Comparison of ENCODE assay signal across 1 cellular context in the genomic region with DNA sequence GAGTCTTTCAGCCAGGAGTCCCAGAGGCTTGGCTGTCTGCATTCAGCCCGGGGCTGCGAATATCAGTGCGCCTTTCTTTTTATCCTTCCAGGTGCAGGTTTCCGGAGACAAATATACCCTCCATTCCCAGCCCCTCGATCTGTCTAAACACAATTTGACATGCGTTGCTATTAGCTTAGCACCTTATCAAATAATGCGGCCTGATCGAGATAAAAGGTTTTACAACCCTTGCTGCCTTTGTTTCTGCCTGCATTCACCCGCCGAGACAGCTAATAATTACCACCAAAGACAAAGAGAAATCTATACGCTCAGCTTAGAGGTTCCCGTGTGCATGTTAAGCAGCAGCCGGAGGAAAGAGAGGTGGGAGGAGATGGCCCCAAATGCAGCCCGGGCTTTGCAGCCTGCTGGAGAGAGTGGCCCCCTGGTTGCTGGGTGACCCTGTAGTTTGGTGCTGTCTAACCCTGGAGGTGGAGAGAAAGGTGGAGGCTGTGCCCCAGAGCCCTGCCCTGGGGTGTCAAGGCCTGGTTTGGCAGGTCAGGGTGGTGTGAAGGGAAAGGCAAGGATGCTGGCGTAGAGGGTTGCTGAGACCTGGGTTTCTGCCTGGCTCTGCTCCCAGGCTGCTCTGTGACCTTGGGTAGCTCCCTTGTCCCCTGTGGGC.
TF ChIP-seq lines count a peak whose summit lies in the region.

No MANE protein-coding gene starts in this region.

TF ChIP-seq in GM23338, 12 proteins besides CTCF, POLR2A, EP300 and RAD21 (continued from another document):
- TF ChIP-seq STAT1 (IDR thresholded peaks at IDR 0.05; ENCODE audit: unreplicated experiment) (no peak), ZNF114 (CRISPR knock-in tag; IDR thresholded peaks at IDR 0.05) (no peak), JUNB (IDR thresholded peaks at IDR 0.05; ENCODE audit: unreplicated experiment) (no peak), ZNF331 (CRISPR knock-in tag; IDR thresholded peaks at IDR 0.05; ENCODE audit: low read depth) (no peak), POLR2AphosphoS5 (IDR thresholded peaks at IDR 0.05; ENCODE audit: low read depth) (no peak)
- TF ChIP-seq, protein P1, sequence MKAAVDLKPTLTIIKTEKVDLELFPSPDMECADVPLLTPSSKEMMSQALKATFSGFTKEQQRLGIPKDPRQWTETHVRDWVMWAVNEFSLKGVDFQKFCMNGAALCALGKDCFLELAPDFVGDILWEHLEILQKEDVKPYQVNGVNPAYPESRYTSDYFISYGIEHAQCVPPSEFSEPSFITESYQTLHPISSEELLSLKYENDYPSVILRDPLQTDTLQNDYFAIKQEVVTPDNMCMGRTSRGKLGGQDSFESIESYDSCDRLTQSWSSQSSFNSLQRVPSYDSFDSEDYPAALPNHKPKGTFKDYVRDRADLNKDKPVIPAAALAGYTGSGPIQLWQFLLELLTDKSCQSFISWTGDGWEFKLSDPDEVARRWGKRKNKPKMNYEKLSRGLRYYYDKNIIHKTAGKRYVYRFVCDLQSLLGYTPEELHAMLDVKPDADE (IDR thresholded peaks at IDR 0.05): no peak
- TF ChIP-seq, protein P2, sequence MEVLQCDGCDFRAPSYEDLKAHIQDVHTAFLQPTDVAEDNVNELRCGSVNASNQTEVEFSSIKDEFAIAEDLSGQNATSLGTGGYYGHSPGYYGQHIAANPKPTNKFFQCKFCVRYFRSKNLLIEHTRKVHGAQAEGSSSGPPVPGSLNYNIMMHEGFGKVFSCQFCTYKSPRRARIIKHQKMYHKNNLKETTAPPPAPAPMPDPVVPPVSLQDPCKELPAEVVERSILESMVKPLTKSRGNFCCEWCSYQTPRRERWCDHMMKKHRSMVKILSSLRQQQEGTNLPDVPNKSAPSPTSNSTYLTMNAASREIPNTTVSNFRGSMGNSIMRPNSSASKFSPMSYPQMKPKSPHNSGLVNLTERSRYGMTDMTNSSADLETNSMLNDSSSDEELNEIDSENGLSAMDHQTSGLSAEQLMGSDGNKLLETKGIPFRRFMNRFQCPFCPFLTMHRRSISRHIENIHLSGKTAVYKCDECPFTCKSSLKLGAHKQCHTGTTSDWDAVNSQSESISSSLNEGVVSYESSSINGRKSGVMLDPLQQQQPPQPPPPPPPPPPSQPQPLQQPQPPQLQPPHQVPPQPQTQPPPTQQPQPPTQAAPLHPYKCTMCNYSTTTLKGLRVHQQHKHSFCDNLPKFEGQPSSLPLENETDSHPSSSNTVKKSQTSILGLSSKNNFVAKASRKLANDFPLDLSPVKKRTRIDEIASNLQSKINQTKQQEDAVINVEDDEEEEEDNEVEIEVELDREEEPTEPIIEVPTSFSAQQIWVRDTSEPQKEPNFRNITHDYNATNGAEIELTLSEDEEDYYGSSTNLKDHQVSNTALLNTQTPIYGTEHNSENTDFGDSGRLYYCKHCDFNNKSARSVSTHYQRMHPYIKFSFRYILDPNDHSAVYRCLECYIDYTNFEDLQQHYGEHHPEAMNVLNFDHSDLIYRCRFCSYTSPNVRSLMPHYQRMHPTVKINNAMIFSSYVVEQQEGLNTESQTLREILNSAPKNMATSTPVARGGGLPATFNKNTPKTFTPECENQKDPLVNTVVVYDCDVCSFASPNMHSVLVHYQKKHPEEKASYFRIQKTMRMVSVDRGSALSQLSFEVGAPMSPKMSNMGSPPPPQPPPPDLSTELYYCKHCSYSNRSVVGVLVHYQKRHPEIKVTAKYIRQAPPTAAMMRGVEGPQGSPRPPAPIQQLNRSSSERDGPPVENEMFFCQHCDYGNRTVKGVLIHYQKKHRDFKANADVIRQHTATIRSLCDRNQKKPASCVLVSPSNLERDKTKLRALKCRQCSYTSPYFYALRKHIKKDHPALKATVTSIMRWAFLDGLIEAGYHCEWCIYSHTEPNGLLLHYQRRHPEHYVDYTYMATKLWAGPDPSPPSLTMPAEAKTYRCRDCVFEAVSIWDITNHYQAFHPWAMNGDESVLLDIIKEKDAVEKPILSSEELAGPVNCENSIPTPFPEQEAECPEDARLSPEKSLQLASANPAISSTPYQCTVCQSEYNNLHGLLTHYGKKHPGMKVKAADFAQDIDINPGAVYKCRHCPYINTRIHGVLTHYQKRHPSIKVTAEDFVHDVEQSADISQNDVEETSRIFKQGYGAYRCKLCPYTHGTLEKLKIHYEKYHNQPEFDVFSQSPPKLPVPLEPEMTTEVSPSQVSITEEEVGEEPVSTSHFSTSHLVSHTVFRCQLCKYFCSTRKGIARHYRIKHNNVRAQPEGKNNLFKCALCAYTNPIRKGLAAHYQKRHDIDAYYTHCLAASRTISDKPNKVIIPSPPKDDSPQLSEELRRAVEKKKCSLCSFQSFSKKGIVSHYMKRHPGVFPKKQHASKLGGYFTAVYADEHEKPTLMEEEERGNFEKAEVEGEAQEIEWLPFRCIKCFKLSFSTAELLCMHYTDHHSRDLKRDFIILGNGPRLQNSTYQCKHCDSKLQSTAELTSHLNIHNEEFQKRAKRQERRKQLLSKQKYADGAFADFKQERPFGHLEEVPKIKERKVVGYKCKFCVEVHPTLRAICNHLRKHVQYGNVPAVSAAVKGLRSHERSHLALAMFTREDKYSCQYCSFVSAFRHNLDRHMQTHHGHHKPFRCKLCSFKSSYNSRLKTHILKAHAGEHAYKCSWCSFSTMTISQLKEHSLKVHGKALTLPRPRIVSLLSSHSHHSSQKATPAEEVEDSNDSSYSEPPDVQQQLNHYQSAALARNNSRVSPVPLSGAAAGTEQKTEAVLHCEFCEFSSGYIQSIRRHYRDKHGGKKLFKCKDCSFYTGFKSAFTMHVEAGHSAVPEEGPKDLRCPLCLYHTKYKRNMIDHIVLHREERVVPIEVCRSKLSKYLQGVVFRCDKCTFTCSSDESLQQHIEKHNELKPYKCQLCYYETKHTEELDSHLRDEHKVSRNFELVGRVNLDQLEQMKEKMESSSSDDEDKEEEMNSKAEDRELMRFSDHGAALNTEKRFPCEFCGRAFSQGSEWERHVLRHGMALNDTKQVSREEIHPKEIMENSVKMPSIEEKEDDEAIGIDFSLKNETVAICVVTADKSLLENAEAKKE (CRISPR knock-in tag; IDR thresholded peaks at IDR 0.05): no peak
TF ChIP-seq in GM23338: peak in this region for 0.
